Comparison of ENCODE assay signal across 18 cellular contexts in genomic region chr11:108218455-108218854, GRCh38. TPM values are rescaled to one million over a fixed set of nuclear protein-coding genes. Genes with fewer than 3 reads are reported as not detected.
DNase-seq lines count a peak whose midpoint lies in the region; ATAC-seq and TF ChIP-seq lines count a peak whose summit lies in the region.
"Had no signal": no experiment of that assay in that cellular context is flagged by ENCODE, and none has a peak within 500 bp of the region (broad histone marks: within the 10 kb centered on the region; RNA-seq: fewer than 3 reads in every experiment).

No MANE protein-coding gene starts in this region.

- no peaks in the 10 kb centered on the region for H3K9me3 ChIP-seq in CD4-positive, alpha-beta T cell (ENCODE audit: control insufficient read depth, low read length)
- H3K9me3 ChIP-seq in ovary, result no peaks in the 10 kb centered on the region

- no peaks in the 10 kb centered on the region for H3K27me3 Mint-ChIP-seq in CD4-positive, alpha-beta T cell
- H3K27me3 Mint-ChIP-seq in HFFc6 (ENCODE audit: insufficient read depth) (peaks cover 3% of the 10 kb centered on the region; the same call in 1 of the 2 replicates), immature natural killer cell (ENCODE audit: low read depth in 3 of 3) (peaks cover 0 to 5% (median 4%) of the 10 kb centered on the region in 3 donors)
- no peaks in the 10 kb centered on the region for H3K27me3 Mint-ChIP-seq in activated naive CD8-positive, alpha-beta T cell treated with anti-CD3 and anti-CD28 coated beads, Interleukin-2, amount 10 ng/mL, durations not matched to agents 7 days and 5 days

- TF ChIP-seq EP300 in ovary (IDR thresholded peaks at IDR 0.05), result no peak

- intact Hi-C loops in CD4-positive, alpha-beta T cell (cut with DNase I, micrococcal nuclease), result loop anchor here in 1 of 2 experiments (2.0 kb wide), 1 partner anchor 20 kb away; no protein-coding TSS in a partner anchor
- intact Hi-C loops in ovary (cut with DNase I), result no loop called here

- WGBS in ovary, 3 donors, result 24 to 47% (median 25%) methylated on average over 2 of the region's 2 CpGs

- POLR2A ChIA-PET in CD4-positive, alpha-beta T cell (lab: Charles Lee), result interaction anchor here (1.0 to 1.8 kb wide), 3 partner anchors 8 to 21 kb away, joined by 3 to 9 read pairs (median 6); no protein-coding TSS in a partner anchor
- POLR2A ChIA-PET in activated naive CD8-positive, alpha-beta T cell treated with anti-CD3 and anti-CD28 coated beads, Interleukin-2, amount 10 ng/mL, durations not matched to agents 7 days and 5 days (lab: Charles Lee), result interaction anchor here (0.7 kb wide), 1 partner anchor 10 kb away, joined by 4 read pairs; no protein-coding TSS in a partner anchor

- TF ChIP-seq POLR2A in ovary (IDR thresholded peaks at IDR 0.05), result no peak

- DNase-seq in CD4-positive, alpha-beta T cell, result no peak
- no peak for DNase-seq in HFFc6
- no peak for DNase-seq in activated naive CD8-positive, alpha-beta T cell treated with anti-CD3 and anti-CD28 coated beads, Interleukin-2, amount 10 ng/mL, durations not matched to agents 7 days and 5 days
- DNase-seq in immature natural killer cell, result no peak
- DNase-seq in amygdala (lab: John Stamatoyannopoulos, UW), result no peak
- no peak for DNase-seq in SKM-1 (lab: John Stamatoyannopoulos, UW; ENCODE audit: unreplicated experiment)
- no peak for DNase-seq in ovary
- DNase-seq: activated CD4-positive, CD25-positive, alpha-beta regulatory T cell treated with anti-CD3 and anti-CD28 coated beads, Interleukin-2, amount 50 U/mL, for 72 hours; effector memory CD4-positive, alpha-beta T cell; foreskin keratinocyte; NCI-H2081 treated with DMSO at 0.1 percent for 48 hours; NCI-H69; retina; stimulated activated CD4-positive, alpha-beta T cell treated with anti-CD3 and anti-CD28 coated beads, Interleukin-15, amount 100 ng/mL, for 24 hours; SW 1271 had no signal

- peaks cover 60% of the 10 kb centered on the region for H3K36me3 Mint-ChIP-seq in CD4-positive, alpha-beta T cell (ENCODE audit: low read depth)
- peaks cover 4% of the 10 kb centered on the region; the same call in 1 of the 2 replicates for H3K36me3 Mint-ChIP-seq in HFFc6 (ENCODE audit: low read depth)
- peaks cover 50% of the 10 kb centered on the region for H3K36me3 Mint-ChIP-seq in activated naive CD8-positive, alpha-beta T cell treated with anti-CD3 and anti-CD28 coated beads, Interleukin-2, amount 10 ng/mL, durations not matched to agents 7 days and 5 days
- H3K36me3 Mint-ChIP-seq in immature natural killer cell, result peaks cover 0 to 7% (median 0%) of the 10 kb centered on the region in 3 donors

- H3K36me3 ChIP-seq in ovary, result no peaks in the 10 kb centered on the region
- H3K36me3 ChIP-seq: cardiac muscle cell had no signal

- no peak for TF ChIP-seq CTCF in CD4-positive, alpha-beta T cell (IDR thresholded peaks at IDR 0.05)
- TF ChIP-seq CTCF in HFFc6 (IDR thresholded peaks at IDR 0.05) (no peak), ovary (IDR thresholded peaks at IDR 0.05) (no peak)

- CTCF ChIA-PET in CD4-positive, alpha-beta T cell (lab: Charles Lee), result interaction anchor here (1.1 kb wide), 1 partner anchor 60 kb away, joined by 3 read pairs; no protein-coding TSS in a partner anchor

- peaks cover 74% of the 10 kb centered on the region for H3K4me1 Mint-ChIP-seq in CD4-positive, alpha-beta T cell (ENCODE audit: low read depth)
- H3K4me1 Mint-ChIP-seq in HFFc6 (ENCODE audit: low read depth) (peaks cover 34% of the 10 kb centered on the region), immature natural killer cell (peaks cover 69 to 89% of the 10 kb centered on the region in 2 donors)
- H3K4me1 Mint-ChIP-seq in activated naive CD8-positive, alpha-beta T cell treated with anti-CD3 and anti-CD28 coated beads, Interleukin-2, amount 10 ng/mL, durations not matched to agents 7 days and 5 days, result peaks cover 52% of the 10 kb centered on the region

- ATAC-seq in CD4-positive, alpha-beta T cell (ENCODE audit: poor library complexity), result no peak
- ATAC-seq in activated naive CD8-positive, alpha-beta T cell treated with anti-CD3 and anti-CD28 coated beads, Interleukin-2, amount 10 ng/mL, durations not matched to agents 7 days and 5 days (ENCODE audit: low read depth), result no peak
- ATAC-seq: foreskin keratinocyte, left lobe of liver, Panc1 had no signal

- no peak overlapping the region for H3K27ac Mint-ChIP-seq in CD4-positive, alpha-beta T cell
- peak overlapping the region; percentile 37; the same call in 1 of the 2 replicates for H3K27ac Mint-ChIP-seq in HFFc6
- H3K27ac Mint-ChIP-seq in activated naive CD8-positive, alpha-beta T cell treated with anti-CD3 and anti-CD28 coated beads, Interleukin-2, amount 10 ng/mL, durations not matched to agents 7 days and 5 days, result no peak overlapping the region
- H3K27ac Mint-ChIP-seq in immature natural killer cell, result peak overlapping the region in 5 of 6 donors; percentile 18 to 84 (median 47)

- no peaks in the 10 kb centered on the region for H3K27me3 ChIP-seq in CD4-positive, alpha-beta T cell (ENCODE audit: control insufficient read depth, insufficient read depth, low read length)
- H3K27me3 ChIP-seq in ovary, result no peaks in the 10 kb centered on the region
- H3K27me3 ChIP-seq: cardiac muscle cell, foreskin keratinocyte had no signal

- H3K4me3 ChIP-seq in ovary, result no peak overlapping the region
- H3K4me3 ChIP-seq: cardiac muscle cell had no signal

- H3K9me3 Mint-ChIP-seq in CD4-positive, alpha-beta T cell, result no peaks in the 10 kb centered on the region
- H3K9me3 Mint-ChIP-seq in HFFc6, result no peaks in the 10 kb centered on the region
- H3K9me3 Mint-ChIP-seq in activated naive CD8-positive, alpha-beta T cell treated with anti-CD3 and anti-CD28 coated beads, Interleukin-2, amount 10 ng/mL, durations not matched to agents 7 days and 5 days, result no peaks in the 10 kb centered on the region
- H3K9me3 Mint-ChIP-seq in immature natural killer cell, result no peaks in the 10 kb centered on the region

- peak overlapping the region; percentile 62 for H3K4me3 Mint-ChIP-seq in CD4-positive, alpha-beta T cell
- H3K4me3 Mint-ChIP-seq in HFFc6, result no peak overlapping the region
- peak overlapping the region; percentile 39 for H3K4me3 Mint-ChIP-seq in activated naive CD8-positive, alpha-beta T cell treated with anti-CD3 and anti-CD28 coated beads, Interleukin-2, amount 10 ng/mL, durations not matched to agents 7 days and 5 days
- H3K4me3 Mint-ChIP-seq in immature natural killer cell, result peak overlapping the region in 4 of 5 donors; percentile 1 to 34 (median 20)

- no peak overlapping the region for H3K27ac ChIP-seq in CD4-positive, alpha-beta T cell (ENCODE audit: low read depth, low read length)
- H3K27ac ChIP-seq in ovary, result no peak overlapping the region
- H3K27ac ChIP-seq: cardiac muscle cell, foreskin keratinocyte had no signal

- H3K4me1 ChIP-seq in ovary (ENCODE audit: insufficient read depth), result peaks cover 3% of the 10 kb centered on the region

RNA-seq across cellular contexts. Expression of gene NPAT, which starts 4.0 kb away (rescaled TPM):
- 10 to 100 TPM; 25.4 to 28.9 TPM for total RNA-seq in CD4-positive, alpha-beta T cell
- total RNA-seq in HFFc6 (2021; fragmentation: NEBNext Ultra II Directional; extraction: Animal tissue kit (Norgen Biotek cat#: 25700)), result 10 to 100 TPM in 5 of 6 experiments, 1 to 10 TPM in 1; 9.3 to 12.4 (median 10.6) TPM
- 10 to 100 TPM; 57.6 to 58.0 TPM for total RNA-seq in activated naive CD8-positive, alpha-beta T cell treated with anti-CD3 and anti-CD28 coated beads, Interleukin-2, amount 10 ng/mL, durations not matched to agents 7 days and 5 days
- polyA plus RNA-seq in immature natural killer cell (10 to 100 TPM; 15.6 to 30.5 (median 24.1) TPM), ovary (1 to 10 TPM; 6.2 to 8.7 TPM)
- total RNA-seq in ovary, result 10 to 100 TPM; 12.8 to 23.3 (median 16.6) TPM

RNA-seq across cellular contexts. Expression of gene ATM, which starts 4.4 kb away (rescaled TPM):
- 100 to 1,000 TPM; 307 to 329 TPM for total RNA-seq in CD4-positive, alpha-beta T cell
- total RNA-seq in HFFc6 (2021; fragmentation: NEBNext Ultra II Directional; extraction: Animal tissue kit (Norgen Biotek cat#: 25700)), result 10 to 100 TPM; 42.0 to 50.5 (median 47.3) TPM
- 100 to 1,000 TPM; 287 to 333 TPM for total RNA-seq in activated naive CD8-positive, alpha-beta T cell treated with anti-CD3 and anti-CD28 coated beads, Interleukin-2, amount 10 ng/mL, durations not matched to agents 7 days and 5 days
- polyA plus RNA-seq in immature natural killer cell, result 100 to 1,000 TPM in 1 of 3 donors, 10 to 100 TPM in 2; 57.8 to 111 (median 64.5) TPM
- 100 to 1,000 TPM in 1 of 7 donors, 10 to 100 TPM in 6; 55.1 to 104 (median 82.7) TPM for total RNA-seq in ovary
- polyA plus RNA-seq in ovary, result 10 to 100 TPM; 29.2 to 34.5 TPM

Comparison
In these comparisons a context has a peak if more than half of its experiments do, and no peak if none do; other contexts are left out.
1. H3K27ac Mint-ChIP-seq: peak in HFFc6 (single experiment) and immature natural killer cell (5 of 6); none in CD4-positive, alpha-beta T cell (single experiment) and activated naive CD8-positive, alpha-beta T cell treated with anti-CD3 and anti-CD28 coated beads, Interleukin-2, amount 10 ng/mL, durations not matched to agents 7 days and 5 days (single experiment).